22 cellular contexts compared by ENCODE assay signal in genomic region chr2:163419000-163419575, GRCh38.
DNase-seq lines count a peak whose midpoint lies in the region; ATAC-seq and TF ChIP-seq lines count a peak whose summit lies in the region.
"Had no signal": no experiment of that assay in that cellular context is flagged by ENCODE, and none has a peak within 500 bp of the region (broad histone marks: within the 10 kb centered on the region; RNA-seq: fewer than 3 reads in every experiment).

No MANE protein-coding gene starts in this region.

- CTCF ChIA-PET in activated CD4-positive, alpha-beta T cell treated with anti-CD3 and anti-CD28 coated beads for 36 hours (lab: Charles Lee) = no interaction called here

- H3K4me1 ChIP-seq in esophagus squamous epithelium = no peaks in the 10 kb centered on the region
- H3K4me1 ChIP-seq: Peyer's patch, SJSA1 had no signal

- no peak for ATAC-seq in activated CD4-positive, alpha-beta T cell treated with anti-CD3 and anti-CD28 coated beads for 36 hours

- no peaks in the 10 kb centered on the region for H3K27me3 ChIP-seq in esophagus squamous epithelium
- H3K27me3 ChIP-seq: BLaER1, Peyer's patch, SJSA1 had no signal

- H3K9me3 Mint-ChIP-seq in activated CD4-positive, alpha-beta T cell treated with anti-CD3 and anti-CD28 coated beads for 36 hours (ENCODE audit: low read depth) = peaks cover 2% of the 10 kb centered on the region

- intact Hi-C loops in activated CD4-positive, alpha-beta T cell treated with anti-CD3 and anti-CD28 coated beads for 36 hours (cut with DNase I, micrococcal nuclease) = no loop called here
- intact Hi-C loops in esophagus squamous epithelium (cut with DNase I) = no loop called here

- TF ChIP-seq POLR2A in esophagus squamous epithelium (IDR thresholded peaks at IDR 0.05) = no peak

- DNase-seq in MV-4-11 (lab: John Stamatoyannopoulos, UW) (peak; percentile 2), astrocyte of the hippocampus (ENCODE audit: low read depth, low spot score) (peak; percentile 26), fibroblast of mammary gland (ENCODE audit: low read depth) (peak; percentile 9), esophagus squamous epithelium (lab: John Stamatoyannopoulos, UW) (no peak), NCI-H748 treated with DMSO at 0.1 percent for 48 hours (lab: John Stamatoyannopoulos, UW) (no peak), SHP77 treated with DMSO at 0.1 percent for 48 hours (lab: John Stamatoyannopoulos, UW) (no peak)
- no peak for DNase-seq in activated CD4-positive, alpha-beta T cell treated with anti-CD3 and anti-CD28 coated beads for 36 hours
- DNase-seq: CD4-positive, alpha-beta T cell; COR-L47; DND-41; HCEC 1CT; Kasumi-1; NCI-H1092 treated with DMSO at 0.1 percent for 48 hours; NCI-H1436 treated with DMSO at 0.1 percent for 48 hours; NCI-H1930; NCI-H2227 treated with DMSO at 0.1 percent for 48 hours; NCI-H510A treated with DMSO at 0.1 percent for 48 hours; NCI-H774; NK-92 treated with Interleukin-12 subunit alpha and Interleukin-12 subunit beta, amount 100 ng/mL, for 24 hours; Peyer's patch had no signal

- H3K27ac ChIP-seq in esophagus squamous epithelium = no peak overlapping the region
- H3K27ac ChIP-seq: BLaER1, Peyer's patch, SJSA1 had no signal

- no peaks in the 10 kb centered on the region for H3K9me3 ChIP-seq in esophagus squamous epithelium
- H3K9me3 ChIP-seq: BLaER1, Peyer's patch, SJSA1 had no signal

- H3K36me3 ChIP-seq in esophagus squamous epithelium = no peaks in the 10 kb centered on the region
- H3K36me3 ChIP-seq: BLaER1, Peyer's patch, SJSA1 had no signal

- WGBS in esophagus squamous epithelium, 2 donors = 70 to 84% methylated on average over 3 of the region's 3 CpGs

- H3K36me3 Mint-ChIP-seq in activated CD4-positive, alpha-beta T cell treated with anti-CD3 and anti-CD28 coated beads for 36 hours (ENCODE audit: low read depth) = no peaks in the 10 kb centered on the region

- H3K4me3 ChIP-seq in fibroblast of mammary gland (ENCODE audit: control insufficient read depth, low read depth, low read length) (no peak overlapping the region), esophagus squamous epithelium (no peak overlapping the region)
- H3K4me3 ChIP-seq: BLaER1, Peyer's patch, SJSA1 had no signal

- no peaks in the 10 kb centered on the region for H3K27me3 Mint-ChIP-seq in activated CD4-positive, alpha-beta T cell treated with anti-CD3 and anti-CD28 coated beads for 36 hours
- H3K27me3 Mint-ChIP-seq: CD4-positive, alpha-beta T cell had no signal

- no peaks in the 10 kb centered on the region for H3K4me1 Mint-ChIP-seq in activated CD4-positive, alpha-beta T cell treated with anti-CD3 and anti-CD28 coated beads for 36 hours

- no peak for TF ChIP-seq CTCF in fibroblast of mammary gland (conservative IDR thresholded peaks at IDR 0.05; ENCODE audit: control insufficient read depth, insufficient read depth, low read depth, low read length)
- no peak for TF ChIP-seq CTCF in esophagus squamous epithelium (IDR thresholded peaks at IDR 0.05)

- H3K4me3 Mint-ChIP-seq in activated CD4-positive, alpha-beta T cell treated with anti-CD3 and anti-CD28 coated beads for 36 hours = no peak overlapping the region
- H3K4me3 Mint-ChIP-seq: CD4-positive, alpha-beta T cell had no signal

- POLR2A ChIA-PET in activated CD4-positive, alpha-beta T cell treated with anti-CD3 and anti-CD28 coated beads for 36 hours (lab: Charles Lee) = no interaction called here

- no peak overlapping the region for H3K27ac Mint-ChIP-seq in activated CD4-positive, alpha-beta T cell treated with anti-CD3 and anti-CD28 coated beads for 36 hours
- H3K27ac Mint-ChIP-seq: CD4-positive, alpha-beta T cell had no signal

Comparison
In these comparisons a context has a peak if more than half of its experiments do, and no peak if none do; other contexts are left out.
1. DNase-seq: peak in MV-4-11 (single experiment), astrocyte of the hippocampus (single experiment) and fibroblast of mammary gland (single experiment); none in activated CD4-positive, alpha-beta T cell treated with anti-CD3 and anti-CD28 coated beads for 36 hours (single experiment), esophagus squamous epithelium (single experiment), NCI-H748 treated with DMSO at 0.1 percent for 48 hours (single experiment) and SHP77 treated with DMSO at 0.1 percent for 48 hours (single experiment).